Comparison of ENCODE assay signal across 16 cellular contexts in the genomic region with DNA sequence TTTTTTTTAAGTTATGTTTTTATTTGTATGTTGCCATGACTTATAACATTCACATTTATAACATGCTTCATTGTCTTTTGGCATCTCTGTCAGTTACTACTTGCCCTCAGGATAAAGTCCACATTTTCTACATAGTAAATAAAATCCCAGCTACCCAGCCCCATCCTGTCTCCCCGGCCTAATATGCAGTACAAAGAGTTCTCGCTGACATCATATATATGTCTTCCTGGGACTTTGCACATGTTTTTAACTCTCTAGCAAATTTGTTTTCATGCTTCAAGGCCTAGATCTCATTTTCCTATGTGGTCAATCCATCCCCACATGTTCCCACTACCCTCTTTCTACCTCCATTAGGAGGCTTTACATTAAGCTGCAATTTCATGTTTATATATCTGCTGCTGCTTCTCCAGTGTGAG.
"Had no signal": no experiment of that assay in that cellular context is flagged by ENCODE, and none has a peak within 500 bp of the region (broad histone marks: within the 10 kb centered on the region; RNA-seq: fewer than 3 reads in every experiment).

No MANE protein-coding gene starts in this region.

- H3K27me3 Mint-ChIP-seq: activated CD4-positive, alpha-beta T cell treated with anti-CD3 and anti-CD28 coated beads, Interleukin-2, amount 10 ng/mL, durations not matched to agents 7 days and 5 days; naive thymus-derived CD4-positive, alpha-beta T cell had no signal

- DNase-seq: activated CD4-positive, alpha-beta T cell treated with anti-CD3 and anti-CD28 coated beads, Interleukin-2, amount 10 ng/mL, durations not matched to agents 7 days and 5 days; activated CD4-positive, CD25-positive, alpha-beta regulatory T cell; activated naive CD4-positive, alpha-beta T cell; activated naive CD8-positive, alpha-beta T cell treated with anti-CD3 and anti-CD28 coated beads, Interleukin-2, amount 10 ng/mL, durations not matched to agents 7 days and 5 days; activated T-cell treated with anti-CD3 and anti-CD28 coated beads for 4 hours; dorsolateral prefrontal cortex; esophagus squamous epithelium; lower lobe of right lung; midbrain; naive thymus-derived CD4-positive, alpha-beta T cell; stimulated activated CD4-positive, alpha-beta T cell treated with anti-CD3 and anti-CD28 coated beads, Interleukin-15, amount 100 ng/mL, for 24 hours; stimulated activated CD4-positive, alpha-beta T cell treated with anti-CD3 and anti-CD28 coated beads, Interleukin-4, amount 100 ng/mL, for 1 hour; stimulated activated naive CD4-positive, alpha-beta T cell had no signal

- H3K27ac Mint-ChIP-seq: activated CD4-positive, alpha-beta T cell treated with anti-CD3 and anti-CD28 coated beads, Interleukin-2, amount 10 ng/mL, durations not matched to agents 7 days and 5 days; activated naive CD8-positive, alpha-beta T cell treated with anti-CD3 and anti-CD28 coated beads, Interleukin-2, amount 10 ng/mL, durations not matched to agents 7 days and 5 days; naive thymus-derived CD4-positive, alpha-beta T cell; T-helper 2 cell treated with Interferon-gamma antibody and Interleukin-4, amounts not matched to agents 5 μg/mL and 100 μg/mL, for 36 hours had no signal

- H3K36me3 ChIP-seq: ascending aorta, esophagus squamous epithelium, lower lobe of right lung had no signal

- H3K9me3 Mint-ChIP-seq: T-helper 2 cell treated with Interferon-gamma antibody and Interleukin-4, amounts not matched to agents 5 μg/mL and 100 μg/mL, for 36 hours had no signal

- H3K27ac ChIP-seq: ascending aorta, dorsolateral prefrontal cortex, lower lobe of right lung, parathyroid adenoma had no signal

- H3K27me3 ChIP-seq: ascending aorta, esophagus squamous epithelium had no signal

- ATAC-seq: lower lobe of right lung; naive thymus-derived CD4-positive, alpha-beta T cell had no signal

- H3K4me1 ChIP-seq: ascending aorta, lower lobe of right lung, parathyroid adenoma had no signal

- H3K4me3 Mint-ChIP-seq: activated CD4-positive, alpha-beta T cell treated with anti-CD3 and anti-CD28 coated beads, Interleukin-2, amount 10 ng/mL, durations not matched to agents 7 days and 5 days; activated naive CD8-positive, alpha-beta T cell treated with anti-CD3 and anti-CD28 coated beads, Interleukin-2, amount 10 ng/mL, durations not matched to agents 7 days and 5 days; naive thymus-derived CD4-positive, alpha-beta T cell; T-helper 2 cell treated with Interferon-gamma antibody and Interleukin-4, amounts not matched to agents 5 μg/mL and 100 μg/mL, for 36 hours had no signal

- H3K4me3 ChIP-seq: ascending aorta, dorsolateral prefrontal cortex, esophagus squamous epithelium, lower lobe of right lung had no signal

- H3K9me3 ChIP-seq: ascending aorta, esophagus squamous epithelium, lower lobe of right lung had no signal
